In genomic region chr1:113782451-113782850, GRCh38 we compare ENCODE assay signal across 1 cellular context.
TF ChIP-seq lines count a peak whose summit lies in the region.

No MANE protein-coding gene starts in this region.

TF ChIP-seq in SK-N-SH, 30 proteins besides CTCF, POLR2A, EP300 and RAD21 (continued from another document):
- TF ChIP-seq, protein P1, sequence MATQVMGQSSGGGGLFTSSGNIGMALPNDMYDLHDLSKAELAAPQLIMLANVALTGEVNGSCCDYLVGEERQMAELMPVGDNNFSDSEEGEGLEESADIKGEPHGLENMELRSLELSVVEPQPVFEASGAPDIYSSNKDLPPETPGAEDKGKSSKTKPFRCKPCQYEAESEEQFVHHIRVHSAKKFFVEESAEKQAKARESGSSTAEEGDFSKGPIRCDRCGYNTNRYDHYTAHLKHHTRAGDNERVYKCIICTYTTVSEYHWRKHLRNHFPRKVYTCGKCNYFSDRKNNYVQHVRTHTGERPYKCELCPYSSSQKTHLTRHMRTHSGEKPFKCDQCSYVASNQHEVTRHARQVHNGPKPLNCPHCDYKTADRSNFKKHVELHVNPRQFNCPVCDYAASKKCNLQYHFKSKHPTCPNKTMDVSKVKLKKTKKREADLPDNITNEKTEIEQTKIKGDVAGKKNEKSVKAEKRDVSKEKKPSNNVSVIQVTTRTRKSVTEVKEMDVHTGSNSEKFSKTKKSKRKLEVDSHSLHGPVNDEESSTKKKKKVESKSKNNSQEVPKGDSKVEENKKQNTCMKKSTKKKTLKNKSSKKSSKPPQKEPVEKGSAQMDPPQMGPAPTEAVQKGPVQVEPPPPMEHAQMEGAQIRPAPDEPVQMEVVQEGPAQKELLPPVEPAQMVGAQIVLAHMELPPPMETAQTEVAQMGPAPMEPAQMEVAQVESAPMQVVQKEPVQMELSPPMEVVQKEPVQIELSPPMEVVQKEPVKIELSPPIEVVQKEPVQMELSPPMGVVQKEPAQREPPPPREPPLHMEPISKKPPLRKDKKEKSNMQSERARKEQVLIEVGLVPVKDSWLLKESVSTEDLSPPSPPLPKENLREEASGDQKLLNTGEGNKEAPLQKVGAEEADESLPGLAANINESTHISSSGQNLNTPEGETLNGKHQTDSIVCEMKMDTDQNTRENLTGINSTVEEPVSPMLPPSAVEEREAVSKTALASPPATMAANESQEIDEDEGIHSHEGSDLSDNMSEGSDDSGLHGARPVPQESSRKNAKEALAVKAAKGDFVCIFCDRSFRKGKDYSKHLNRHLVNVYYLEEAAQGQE (IDR thresholded peaks at IDR 0.05; ENCODE audit: low read depth, low read length) = no peak
